13 cellular contexts compared by ENCODE assay signal in the genomic region with DNA sequence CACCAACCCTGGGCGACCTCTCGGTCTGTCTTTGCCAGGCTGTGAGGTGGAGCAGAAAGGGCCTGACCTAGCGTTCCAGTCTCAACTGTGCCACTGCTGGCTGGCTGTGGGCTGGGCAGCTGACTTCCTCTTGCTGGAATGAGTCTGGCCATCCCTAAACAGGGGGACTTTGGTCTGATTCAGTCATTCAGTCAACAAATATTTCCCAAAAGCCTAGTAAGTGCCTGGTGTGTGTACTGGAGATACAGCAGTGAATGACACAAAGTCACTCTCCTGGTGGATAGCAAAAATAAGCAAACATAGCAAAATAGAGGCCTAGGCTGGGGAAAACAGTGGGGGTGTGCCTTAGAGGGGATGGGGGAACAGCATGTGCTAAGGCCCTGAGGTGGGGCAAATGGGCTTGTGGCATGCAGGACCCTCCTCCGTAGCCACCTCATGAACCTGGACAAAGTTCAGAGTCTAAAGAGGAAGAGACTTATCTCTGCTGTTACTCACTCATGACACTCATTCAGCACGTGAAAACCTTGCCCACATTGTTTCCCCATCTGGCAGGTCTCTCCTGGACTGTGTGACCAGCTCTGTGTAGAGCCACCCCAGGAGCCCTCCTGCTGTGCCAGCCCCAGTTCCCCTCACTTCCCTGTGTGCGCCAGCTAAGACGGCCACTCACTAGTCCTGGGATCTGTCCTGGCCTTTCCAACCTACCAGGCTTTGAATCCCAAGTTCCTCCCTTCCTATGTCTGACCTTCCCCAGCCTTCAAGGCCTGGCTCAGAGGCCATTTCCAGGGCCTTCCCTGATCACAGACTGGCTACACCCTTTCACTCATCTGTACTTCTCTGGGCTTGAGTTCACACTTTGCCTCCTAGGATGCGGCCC. TPM values are rescaled to one million over a fixed set of nuclear protein-coding genes. Genes with fewer than 3 reads are reported as not detected.
DNase-seq lines count a peak whose midpoint lies in the region; ATAC-seq, FAIRE-seq and TF ChIP-seq lines count a peak whose summit lies in the region.
"Had no signal": no experiment of that assay in that cellular context is flagged by ENCODE, and none has a peak within 500 bp of the region (broad histone marks: within the 10 kb centered on the region; RNA-seq: fewer than 3 reads in every experiment).

No MANE protein-coding gene starts in this region.

- H3K4me2 ChIP-seq in BLaER1, result no peak overlapping the region
- H3K4me2 ChIP-seq in astrocyte (ENCODE audit: low read length), result no peak overlapping the region

- H3K9me3 ChIP-seq in BLaER1, result no peaks in the 10 kb centered on the region
- no peaks in the 10 kb centered on the region for H3K9me3 ChIP-seq in astrocyte (ENCODE audit: insufficient read depth, low read depth, low read length)
- no peaks in the 10 kb centered on the region for H3K9me3 ChIP-seq in mucosa of descending colon
- no peaks in the 10 kb centered on the region for H3K9me3 ChIP-seq in esophagus muscularis mucosa
- H3K9me3 ChIP-seq: thoracic aorta had no signal

- H3K27me3 ChIP-seq in BLaER1, result no peaks in the 10 kb centered on the region
- H3K27me3 ChIP-seq in astrocyte (ENCODE audit: insufficient read depth, low read length), result no peaks in the 10 kb centered on the region
- H3K27me3 ChIP-seq in esophagus muscularis mucosa, result no peaks in the 10 kb centered on the region
- H3K27me3 ChIP-seq in H7 (ENCODE audit: control insufficient read depth, insufficient read depth, low read length), result no peaks in the 10 kb centered on the region

- H3K79me2 ChIP-seq in astrocyte (ENCODE audit: insufficient read depth, low read length), result peaks cover 61% of the 10 kb centered on the region

- no peak overlapping the region for H2AFZ ChIP-seq in astrocyte (ENCODE audit: low read depth, low read length)

- no peaks in the 10 kb centered on the region for H3K9me3 Mint-ChIP-seq in astrocyte (ENCODE audit: unreplicated experiment)

- peaks cover 68% of the 10 kb centered on the region for H3K36me3 ChIP-seq in BLaER1
- H3K36me3 ChIP-seq in astrocyte (ENCODE audit: insufficient read depth, low read length), result peaks cover 8% of the 10 kb centered on the region
- H3K36me3 ChIP-seq in mucosa of descending colon (ENCODE audit: low read depth), result peaks cover 17% of the 10 kb centered on the region
- H3K36me3 ChIP-seq in esophagus muscularis mucosa, result peaks cover 24 to 44% (median 41%) of the 10 kb centered on the region in 4 donors
- H3K36me3 ChIP-seq in H7 (replicated peaks; ENCODE audit: control insufficient read depth, insufficient read depth, low read length), result peaks cover 18% of the 10 kb centered on the region

- H3K27ac ChIP-seq in BLaER1 (0 out of 2 replicates have a peak overlapping the region, but pooled peaks have one; percentile 1), astrocyte (ENCODE audit: low read depth, low read length) (no peak overlapping the region), esophagus muscularis mucosa (replicated peaks in 1 of 4) (no peak overlapping the region)
- H3K27ac ChIP-seq: SK-N-MC, thoracic aorta had no signal

- peaks cover 87% of the 10 kb centered on the region for H4K20me1 ChIP-seq in BLaER1
- H4K20me1 ChIP-seq in astrocyte (ENCODE audit: insufficient read depth, low read length), result peaks cover 66% of the 10 kb centered on the region

- H3K9ac ChIP-seq in BLaER1 (no peak overlapping the region), astrocyte (ENCODE audit: low read length) (no peak overlapping the region)

- no peak overlapping the region for H3K4me3 Mint-ChIP-seq in astrocyte (ENCODE audit: unreplicated experiment)

- ATAC-seq in mucosa of descending colon (peak; percentile 63), GM18858 (IDR thresholded peaks at IDR 0.05; ENCODE audit: unreplicated experiment) (no peak)

- H3K27ac Mint-ChIP-seq in astrocyte (ENCODE audit: unreplicated experiment), result peak overlapping the region; percentile 9

- DNase-seq in HT1080 (ENCODE audit: low read depth) (peak; percentile 56), astrocyte (ENCODE audit: low read depth) (no peak), mucosa of descending colon (peak; percentile 55 to 83 (median 72)), medulla oblongata (ENCODE audit: extremely low spot score) (no peak), esophagus muscularis mucosa (ENCODE audit: extremely low spot score) (no peak), H7 (no peak)
- DNase-seq: Kasumi-1; NCI-H446 treated with DMSO at 0.1 percent for 48 hours; stimulated activated CD4-positive, alpha-beta T cell treated with anti-CD3 and anti-CD28 coated beads, Interleukin-2, amount 100 ng/mL, for 48 hours had no signal

- H3K27me3 Mint-ChIP-seq in astrocyte (ENCODE audit: low read depth, unreplicated experiment), result no peaks in the 10 kb centered on the region

- no peak for TF ChIP-seq CTCF in astrocyte (IDR thresholded peaks at IDR 0.05; ENCODE audit: insufficient read depth, low read depth, low read length)
- TF ChIP-seq CTCF in mucosa of descending colon (IDR thresholded peaks at IDR 0.05), result no peak
- TF ChIP-seq CTCF in esophagus muscularis mucosa (IDR thresholded peaks at IDR 0.05), result no peak

- H3K4me3 ChIP-seq in BLaER1 (no peak overlapping the region), astrocyte (ENCODE audit: insufficient read depth, low read depth, low read length) (no peak overlapping the region), mucosa of descending colon (no peak overlapping the region), esophagus muscularis mucosa (no peak overlapping the region), H7 (ENCODE audit: insufficient read depth, low read depth, low read length) (no peak overlapping the region)
- H3K4me3 ChIP-seq: SK-N-MC, thoracic aorta had no signal

- FAIRE-seq in astrocyte (lab: Jason Lieb, UNC), result no peak

- H3K4me1 ChIP-seq in BLaER1 (peaks cover 38% of the 10 kb centered on the region), astrocyte (ENCODE audit: insufficient read depth, low read length) (peaks cover 11% of the 10 kb centered on the region), mucosa of descending colon (ENCODE audit: low read depth) (peaks cover 45% of the 10 kb centered on the region), esophagus muscularis mucosa (peaks cover 44 to 72% (median 58%) of the 10 kb centered on the region in 4 donors)

- intact Hi-C loops in mucosa of descending colon (cut with DNase I, micrococcal nuclease), result no loop called here
- intact Hi-C loops in esophagus muscularis mucosa (cut with DNase I), result no loop called here

- H3K36me3 Mint-ChIP-seq in astrocyte (ENCODE audit: low read depth, unreplicated experiment), result peaks cover 14% of the 10 kb centered on the region

- H3K4me1 Mint-ChIP-seq in astrocyte (ENCODE audit: low read depth, unreplicated experiment), result peaks cover 18% of the 10 kb centered on the region

- TF ChIP-seq POLR2A in esophagus muscularis mucosa (IDR thresholded peaks at IDR 0.05; ENCODE audit: low read depth), result no peak

- 89% methylated on average over 8 of the region's 8 CpGs for WGBS in esophagus muscularis mucosa

- TF ChIP-seq EP300 in esophagus muscularis mucosa (IDR thresholded peaks at IDR 0.05), result no peak

RNA-seq across cellular contexts. Expression of gene GUCD1, which starts 4.7 kb away (rescaled TPM):
- 167 and 172 TPM in 2 replicates for total RNA-seq in HT1080 (2014; rRNA removed; shearing (Covaris generic))
- polyA plus RNA-seq in HT1080 (2015; cell fraction: cytosol; rRNA removed), result 52.2 and 65.9 TPM in 2 replicates
- polyA plus RNA-seq in HT1080 (2015; cell fraction: nucleus; rRNA removed), result 37.3 and 39.5 TPM in 2 replicates
- total RNA-seq in astrocyte (77.7 and 84.3 TPM in 2 replicates), mucosa of descending colon (100 to 1,000 TPM; 188 to 243 (median 242) TPM), esophagus muscularis mucosa (100 to 1,000 TPM in 3 of 4 donors, 10 to 100 TPM in 1; 93.4 to 202 (median 160) TPM)
- total RNA-seq in H7 (2014; rRNA removed; shearing (Covaris generic)), result 188 and 209 TPM in 2 replicates

RNA-seq across cellular contexts. Expression of gene SNRPD3, which starts 5.5 kb away (rescaled TPM):
- 278 and 339 TPM in 2 replicates for total RNA-seq in HT1080 (2014; rRNA removed; shearing (Covaris generic))
- 284 and 330 TPM in 2 replicates for polyA plus RNA-seq in HT1080 (2015; cell fraction: cytosol; rRNA removed)
- polyA plus RNA-seq in HT1080 (2015; cell fraction: nucleus; rRNA removed), result 122 and 135 TPM in 2 replicates
- total RNA-seq in astrocyte (89.6 and 97.3 TPM in 2 replicates), mucosa of descending colon (10 to 100 TPM; 56.6 to 77.6 (median 77.2) TPM), esophagus muscularis mucosa (100 to 1,000 TPM in 1 of 4 donors, 10 to 100 TPM in 3; 63.8 to 110 (median 87.6) TPM)
- 159 and 166 TPM in 2 replicates for total RNA-seq in H7 (2014; rRNA removed; shearing (Covaris generic))

RNA-seq across cellular contexts. Expression of gene LRRC75B, which starts 42.6 kb away (rescaled TPM):
- 0.70 and 1.1 TPM in 2 replicates for total RNA-seq in HT1080 (2014; rRNA removed; shearing (Covaris generic))
- 1.6 TPM in 2 replicates for polyA plus RNA-seq in HT1080 (2015; cell fraction: cytosol; rRNA removed)
- 9.8 and 10.4 TPM in 2 replicates for polyA plus RNA-seq in HT1080 (2015; cell fraction: nucleus; rRNA removed)
- total RNA-seq in astrocyte, result 5.1 and 6.2 TPM in 2 replicates
- total RNA-seq in mucosa of descending colon, result 10 to 100 TPM in 2 of 3 donors, 1 to 10 TPM in 1; 7.5 to 15.7 (median 15.7) TPM
- 10 to 100 TPM; 11.3 to 22.1 (median 18.1) TPM for total RNA-seq in esophagus muscularis mucosa
- total RNA-seq in H7 (2014; rRNA removed; shearing (Covaris generic)), result 18.8 and 20.5 TPM in 2 replicates

RNA-seq across cellular contexts. Expression of gene GGT1, which starts 52.7 kb away (rescaled TPM):
- total RNA-seq in HT1080 (2014; rRNA removed; shearing (Covaris generic)), result 3.7 and 8.5 TPM in 2 replicates
- 12.7 and 12.9 TPM in 2 replicates for polyA plus RNA-seq in HT1080 (2015; cell fraction: cytosol; rRNA removed)
- polyA plus RNA-seq in HT1080 (2015; cell fraction: nucleus; rRNA removed), result 16.3 and 21.4 TPM in 2 replicates
- total RNA-seq in astrocyte, result 2.9 and 3.1 TPM in 2 replicates
- 100 to 1,000 TPM in 1 of 3 donors, 10 to 100 TPM in 2; 10.9 to 124 (median 57.2) TPM for total RNA-seq in mucosa of descending colon
- 1 to 10 TPM; 2.1 to 5.0 (median 3.1) TPM for total RNA-seq in esophagus muscularis mucosa
- 20.7 and 24.6 TPM in 2 replicates for total RNA-seq in H7 (2014; rRNA removed; shearing (Covaris generic))

RNA-seq across cellular contexts. Expression of gene UPB1, which starts 55.1 kb away (rescaled TPM):
- total RNA-seq in HT1080 (2014; rRNA removed; shearing (Covaris generic)), result not detected in 2 replicates
- polyA plus RNA-seq in HT1080 (2015; cell fraction: cytosol; rRNA removed), result 0.05 and 0.15 TPM in 2 replicates
- polyA plus RNA-seq in HT1080 (2015; cell fraction: nucleus; rRNA removed), result 0.14 and 0.45 TPM in 2 replicates
- total RNA-seq in astrocyte (0.30 TPM in 1 of 2 replicates, not detected in the other), mucosa of descending colon (under 1 TPM; 0.16 to 0.20 (median 0.19) TPM), esophagus muscularis mucosa (under 1 TPM; 0.29 to 0.83 (median 0.33) TPM)
- 0.11 TPM in 1 of 2 replicates, not detected in the other for total RNA-seq in H7 (2014; rRNA removed; shearing (Covaris generic))

Comparison
In these comparisons a context has a peak if more than half of its experiments do, and no peak if none do; other contexts are left out.
1. DNase-seq: peak in HT1080 (single experiment) and mucosa of descending colon (3 of 3); none in astrocyte (single experiment), medulla oblongata (single experiment), esophagus muscularis mucosa (single experiment) and H7 (single experiment).